ENCODE assay signal across 20 cellular contexts in the genomic region with DNA sequence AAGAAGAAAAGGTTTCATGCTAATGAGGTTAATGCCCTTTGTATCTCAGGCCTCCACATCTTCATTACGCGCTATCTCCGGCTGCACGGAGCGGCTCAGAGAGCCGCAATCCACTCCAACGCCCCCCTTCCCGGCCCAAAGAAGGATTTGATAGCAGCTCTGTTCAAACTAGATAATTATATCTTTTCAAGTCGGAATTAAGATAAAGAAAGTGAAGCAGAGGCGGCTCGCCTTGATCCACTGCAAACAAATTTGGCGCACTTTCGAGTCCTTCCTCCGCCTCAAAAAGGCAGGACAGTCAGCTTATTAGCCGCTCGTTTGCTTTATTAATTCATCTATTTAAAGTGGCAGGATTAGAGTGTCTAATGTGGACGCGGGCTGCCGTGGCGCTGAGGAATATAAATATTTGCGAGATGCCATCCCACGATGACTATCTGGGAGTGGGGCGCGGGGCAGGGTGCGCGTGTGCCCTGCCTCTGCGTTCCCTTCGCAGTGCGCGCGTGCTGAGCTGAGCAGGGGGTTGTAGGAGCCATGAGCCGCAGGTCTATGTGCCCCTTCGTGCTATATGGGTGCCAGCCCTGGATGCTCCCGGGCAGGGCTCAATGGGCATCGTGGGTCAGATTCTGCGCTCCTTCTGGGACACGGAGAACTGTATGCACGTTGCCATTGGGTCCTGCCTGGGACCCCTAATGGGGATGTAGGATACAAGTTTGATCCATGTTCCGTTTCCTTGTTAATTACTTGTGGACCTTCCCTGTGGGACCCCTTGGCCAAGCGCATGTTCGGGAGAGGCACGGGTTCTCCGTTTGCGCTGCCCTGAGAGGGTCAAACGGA. TPM values are rescaled to one million over a fixed set of nuclear protein-coding genes. Genes with fewer than 3 reads are reported as not detected.
DNase-seq lines count a peak whose midpoint lies in the region; ATAC-seq and TF ChIP-seq lines count a peak whose summit lies in the region.
"Had no signal": no experiment of that assay in that cellular context is flagged by ENCODE, and none has a peak within 500 bp of the region (broad histone marks: within the 10 kb centered on the region; RNA-seq: fewer than 3 reads in every experiment).

No MANE protein-coding gene starts in this region.

- H3K36me3 ChIP-seq in endodermal cell (ENCODE audit: control insufficient read depth, insufficient read depth, low read length) = no peaks in the 10 kb centered on the region

- H3K9ac ChIP-seq in endodermal cell (ENCODE audit: extremely low read depth, low read length, poor library complexity, severe bottlenecking) = no peak overlapping the region

- ATAC-seq in GM19023 (IDR thresholded peaks at IDR 0.05; ENCODE audit: unreplicated experiment) (no peak), GM21717 (IDR thresholded peaks at IDR 0.05; ENCODE audit: unreplicated experiment) (no peak)
- ATAC-seq: A549; stimulated activated naive CD8-positive, alpha-beta T cell treated with anti-CD3 and anti-CD28 coated beads, Interleukin-15, Interleukin-2, amounts not matched to agents 100 U/mL and 50 U/mL, for 24 hours had no signal

- H3K27me3 Mint-ChIP-seq in activated T-cell treated with anti-CD3 and anti-CD28 coated beads, Interleukin-2, amount 50 U/mL, for 24 hours = peaks cover 98% of the 10 kb centered on the region
- H3K27me3 Mint-ChIP-seq in endodermal cell (ENCODE audit: insufficient read depth) = peaks cover 100% of the 10 kb centered on the region
- peaks cover 99% of the 10 kb centered on the region for H3K27me3 Mint-ChIP-seq in nephron progenitor cell (ENCODE audit: low read depth, poor library complexity)
- H3K27me3 Mint-ChIP-seq in type B pancreatic cell = peaks cover 90% of the 10 kb centered on the region

- peak overlapping the region; percentile 81 for H3K27ac Mint-ChIP-seq in activated T-cell treated with anti-CD3 and anti-CD28 coated beads, Interleukin-2, amount 50 U/mL, for 24 hours
- H3K27ac Mint-ChIP-seq in endodermal cell = no peak overlapping the region
- H3K27ac Mint-ChIP-seq in nephron progenitor cell = no peak overlapping the region
- H3K27ac Mint-ChIP-seq in type B pancreatic cell = peak overlapping the region; percentile 88
- H3K27ac Mint-ChIP-seq: immature natural killer cell had no signal

- peaks cover 28% of the 10 kb centered on the region for H3K4me1 Mint-ChIP-seq in activated T-cell treated with anti-CD3 and anti-CD28 coated beads, Interleukin-2, amount 50 U/mL, for 24 hours (ENCODE audit: low read depth)
- H3K4me1 Mint-ChIP-seq in endodermal cell (peaks cover 36% of the 10 kb centered on the region), nephron progenitor cell (peaks cover 67% of the 10 kb centered on the region), type B pancreatic cell (ENCODE audit: unreplicated experiment) (peaks cover 52% of the 10 kb centered on the region)

- no peak for DNase-seq in activated T-cell treated with anti-CD3 and anti-CD28 coated beads, Interleukin-2, amount 50 U/mL, for 24 hours
- DNase-seq in activated T-cell treated with anti-CD3 and anti-CD28 coated beads for 4 hours (no peak), endodermal cell (peak; percentile 77), nephron progenitor cell (no peak), type B pancreatic cell (ENCODE audit: extremely low spot score, unreplicated experiment) (no peak), COR-L47 (lab: John Stamatoyannopoulos, UW) (no peak)
- DNase-seq: activated CD8-positive, alpha-beta memory T cell treated with anti-CD3 and anti-CD28 coated beads for 24 hours; activated gamma-delta T cell; CD8-positive, alpha-beta memory T cell; effector memory CD4-positive, alpha-beta T cell; immature natural killer cell; NCI-H1930; NCI-H510A treated with DMSO at 0.1 percent for 48 hours; PC-9; stimulated activated naive CD8-positive, alpha-beta T cell treated with anti-CD3 and anti-CD28 coated beads, Interleukin-15, Interleukin-2, amounts not matched to agents 100 U/mL and 50 U/mL, for 24 hours had no signal

- H3K9me3 ChIP-seq in endodermal cell (ENCODE audit: control insufficient read depth, low read length) = no peaks in the 10 kb centered on the region
- H3K9me3 ChIP-seq: A549 had no signal

- H3K4me3 ChIP-seq in endodermal cell (ENCODE audit: low read length) = no peak overlapping the region
- H3K4me3 ChIP-seq: A549, PC-9, SK-N-MC had no signal

- H3K4me1 ChIP-seq in endodermal cell (ENCODE audit: control insufficient read depth, insufficient read depth, low read length) = no peaks in the 10 kb centered on the region
- H3K4me1 ChIP-seq: A549 had no signal

- peaks cover 100% of the 10 kb centered on the region for H3K27me3 ChIP-seq in endodermal cell (ENCODE audit: control insufficient read depth, insufficient read depth, low read length, poor library complexity, severe bottlenecking)

- H3K27ac ChIP-seq in endodermal cell (ENCODE audit: low read depth, low read length) = no peak overlapping the region
- H3K27ac ChIP-seq: A549, PC-9, SK-N-MC had no signal

- H3K9me3 Mint-ChIP-seq in activated T-cell treated with anti-CD3 and anti-CD28 coated beads, Interleukin-2, amount 50 U/mL, for 24 hours = no peaks in the 10 kb centered on the region
- no peaks in the 10 kb centered on the region for H3K9me3 Mint-ChIP-seq in endodermal cell
- H3K9me3 Mint-ChIP-seq in nephron progenitor cell = peaks cover 4% of the 10 kb centered on the region
- H3K9me3 Mint-ChIP-seq in type B pancreatic cell = no peaks in the 10 kb centered on the region

- TF ChIP-seq CTCF in endodermal cell (conservative IDR thresholded peaks at IDR 0.05) (no peak), nephron progenitor cell (IDR thresholded peaks at IDR 0.05) (no peak), type B pancreatic cell (conservative IDR thresholded peaks at IDR 0.05) (no peak)

- no peaks in the 10 kb centered on the region for H3K36me3 Mint-ChIP-seq in activated T-cell treated with anti-CD3 and anti-CD28 coated beads, Interleukin-2, amount 50 U/mL, for 24 hours (ENCODE audit: low read depth)
- H3K36me3 Mint-ChIP-seq in endodermal cell (ENCODE audit: low read depth) (no peaks in the 10 kb centered on the region), nephron progenitor cell (ENCODE audit: low read depth) (peaks cover 8% of the 10 kb centered on the region), type B pancreatic cell (peaks cover 20% of the 10 kb centered on the region)
- H3K36me3 Mint-ChIP-seq: CD8-positive, alpha-beta memory T cell; immature natural killer cell had no signal

- 4% methylated on average over 20 to 45 of the region's 45 CpGs for WGBS in endodermal cell (ENCODE audit: insufficient coverage in 1 of 2, insufficient read length in 1 of 2), 2 experiments

- H3K4me3 Mint-ChIP-seq in activated T-cell treated with anti-CD3 and anti-CD28 coated beads, Interleukin-2, amount 50 U/mL, for 24 hours = no peak overlapping the region
- H3K4me3 Mint-ChIP-seq in endodermal cell (no peak overlapping the region), nephron progenitor cell (peak overlapping the region; percentile 76), type B pancreatic cell (peak overlapping the region; percentile 86)
- H3K4me3 Mint-ChIP-seq: CD8-positive, alpha-beta memory T cell had no signal

RNA-seq across cellular contexts. Expression of gene EMX2, which starts 9.0 kb away (rescaled TPM):
- under 1 TPM in 1 of 2 donors, not detected in 1; 0.18 TPM for total RNA-seq in endodermal cell
- 3.8 TPM for polyA plus RNA-seq in endodermal cell (2013, experiment 1 of 2)
- 4.6 TPM for polyA plus RNA-seq in endodermal cell (2013, experiment 2 of 2)
- 24.7 and 29.9 TPM in 2 replicates for total RNA-seq in type B pancreatic cell (ENCODE audit: low replicate concordance)
- total RNA-seq: CD8-positive, alpha-beta memory T cell; G401; PC-9 had no signal
- polyA plus RNA-seq: A549; CD8-positive, alpha-beta memory T cell; immature natural killer cell had no signal

Comparison
In these comparisons a context has a peak if more than half of its experiments do, and no peak if none do; other contexts are left out.
1. H3K27ac Mint-ChIP-seq: peak in activated T-cell treated with anti-CD3 and anti-CD28 coated beads, Interleukin-2, amount 50 U/mL, for 24 hours (single experiment) and type B pancreatic cell (single experiment); none in endodermal cell (single experiment) and nephron progenitor cell (single experiment).
2. H3K4me3 Mint-ChIP-seq: peak in nephron progenitor cell (single experiment) and type B pancreatic cell (single experiment); none in activated T-cell treated with anti-CD3 and anti-CD28 coated beads, Interleukin-2, amount 50 U/mL, for 24 hours (single experiment) and endodermal cell (single experiment).
3. RNA of gene EMX2, which starts 9.0 kb away (total RNA-seq): 24.7 to 29.9 TPM in type B pancreatic cell; 0.18 TPM in endodermal cell; every median in the first group is over 10 times any median in the second.